ENCODE assay signal across 13 cellular contexts in the genomic region with DNA sequence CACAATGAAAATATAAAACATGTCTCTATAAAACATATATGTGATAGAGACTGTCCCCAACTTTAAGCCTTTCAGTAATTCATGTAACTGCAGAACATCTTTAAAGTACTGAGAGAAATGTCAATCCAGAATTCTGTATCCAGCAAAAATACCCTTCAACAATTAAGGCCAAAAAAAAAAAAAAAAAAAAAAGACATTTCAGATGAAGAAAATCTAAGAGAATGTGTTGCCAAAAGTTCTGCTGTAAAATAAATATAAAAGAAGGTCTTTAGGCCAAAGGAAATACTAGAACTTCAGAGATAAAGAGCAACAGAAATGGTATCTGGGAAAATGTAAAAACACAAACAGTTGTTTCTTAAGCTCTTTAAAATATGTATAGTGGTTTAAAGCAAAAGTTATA. TPM values are rescaled to one million over a fixed set of nuclear protein-coding genes. Genes with fewer than 3 reads are reported as not detected.
A peak's percentile ranks its signal among the peaks of the same experiment; 100 is the strongest.
DNase-seq lines count a peak whose midpoint lies in the region; ATAC-seq, FAIRE-seq and TF ChIP-seq lines count a peak whose summit lies in the region.
"Had no signal": no experiment of that assay in that cellular context is flagged by ENCODE, and none has a peak within 500 bp of the region (broad histone marks: within the 10 kb centered on the region; RNA-seq: fewer than 3 reads in every experiment).

No MANE protein-coding gene starts in this region.

- CTCF ChIA-PET in Panc1 (lab: Charles Lee) = no interaction called here

- H3K36me3 Mint-ChIP-seq in activated naive CD8-positive, alpha-beta T cell = no peaks in the 10 kb centered on the region
- no peaks in the 10 kb centered on the region for H3K36me3 Mint-ChIP-seq in activated naive CD8-positive, alpha-beta T cell treated with anti-CD3 and anti-CD28 coated beads, Interleukin-2, amount 50 U/mL, for 24 hours (ENCODE audit: low read depth)
- H3K36me3 Mint-ChIP-seq in natural killer cell = no peaks in the 10 kb centered on the region

- no peak for ATAC-seq in activated naive CD8-positive, alpha-beta T cell treated with anti-CD3 and anti-CD28 coated beads, Interleukin-2, amount 50 U/mL, for 24 hours
- ATAC-seq in Panc1 (no peak), natural killer cell (no peak)
- ATAC-seq: GM12878 had no signal

- H3K36me3 ChIP-seq in Panc1 (ENCODE audit: control insufficient read depth, insufficient read depth, low read length) = no peaks in the 10 kb centered on the region

- H3K27ac ChIP-seq in Panc1 (ENCODE audit: low read length) = no peak overlapping the region
- H3K27ac ChIP-seq: 22Rv1, BLaER1, HL-60 had no signal

- H3K9me3 Mint-ChIP-seq in activated naive CD8-positive, alpha-beta T cell (ENCODE audit: low read depth) = no peaks in the 10 kb centered on the region
- H3K9me3 Mint-ChIP-seq in activated naive CD8-positive, alpha-beta T cell treated with anti-CD3 and anti-CD28 coated beads, Interleukin-2, amount 50 U/mL, for 24 hours = no peaks in the 10 kb centered on the region
- H3K9me3 Mint-ChIP-seq in natural killer cell = no peaks in the 10 kb centered on the region

- no peak for DNase-seq in activated naive CD8-positive, alpha-beta T cell treated with anti-CD3 and anti-CD28 coated beads, Interleukin-2, amount 50 U/mL, for 24 hours
- no peak for DNase-seq in Panc1 (ENCODE audit: low read depth, low spot score)
- DNase-seq in natural killer cell = no peak
- no peak for DNase-seq in H54 (ENCODE audit: insufficient read length, low spot score)
- DNase-seq in NCI-H446 treated with DMSO at 0.1 percent for 48 hours (lab: John Stamatoyannopoulos, UW) = no peak
- no peak for DNase-seq in ureter (ENCODE audit: low spot score)
- DNase-seq: DMS79 had no signal

- no peaks in the 10 kb centered on the region for H3K4me1 ChIP-seq in Panc1 (ENCODE audit: control insufficient read depth, insufficient read depth, low read length)

- intact Hi-C loops in Panc1 (cut with micrococcal nuclease; ENCODE audit: unreplicated experiment) = no loop called here
- intact Hi-C loops in natural killer cell (cut with micrococcal nuclease) = no loop called here

- BruUV-seq in Panc1 (replicated peaks; lab: Mats Ljungman, UMichigan) = TSS peak; percentile 33

- no peak overlapping the region for H3K4me3 ChIP-seq in Panc1 (ENCODE audit: low read depth in 2 of 2, low read length in 2 of 2)
- H3K4me3 ChIP-seq: BLaER1, GM12878 had no signal

- TF ChIP-seq CTCF in Panc1 (IDR thresholded peaks at IDR 0.05) = no peak
- TF ChIP-seq CTCF in natural killer cell (IDR thresholded peaks at IDR 0.05) = no peak

- H3K9me3 ChIP-seq in Panc1 (ENCODE audit: control insufficient read depth, insufficient read depth, low read depth, low read length) = no peaks in the 10 kb centered on the region

- POLR2A ChIA-PET in Panc1 (lab: Charles Lee) = no interaction called here

- no peaks in the 10 kb centered on the region for H3K27me3 ChIP-seq in Panc1 (ENCODE audit: control insufficient read depth, insufficient read depth, low read length)
- H3K27me3 ChIP-seq: BLaER1 had no signal

- peaks cover 63% of the 10 kb centered on the region for H3K4me1 Mint-ChIP-seq in activated naive CD8-positive, alpha-beta T cell (ENCODE audit: low read depth)
- H3K4me1 Mint-ChIP-seq in activated naive CD8-positive, alpha-beta T cell treated with anti-CD3 and anti-CD28 coated beads, Interleukin-2, amount 50 U/mL, for 24 hours = peaks cover 45% of the 10 kb centered on the region
- H3K4me1 Mint-ChIP-seq in natural killer cell = peaks cover 48 to 49% of the 10 kb centered on the region in 2 donors

- no peak overlapping the region for H3K4me3 Mint-ChIP-seq in activated naive CD8-positive, alpha-beta T cell
- no peak overlapping the region for H3K4me3 Mint-ChIP-seq in activated naive CD8-positive, alpha-beta T cell treated with anti-CD3 and anti-CD28 coated beads, Interleukin-2, amount 50 U/mL, for 24 hours
- no peak overlapping the region for H3K4me3 Mint-ChIP-seq in natural killer cell

- in situ Hi-C loops in Panc1 (cut with HindIII; ENCODE audit: low pct_unique_long_range_greater_than_20kb, low sequenced_read_pairs) = no loop called here

- H3K27ac Mint-ChIP-seq in activated naive CD8-positive, alpha-beta T cell = peak overlapping the region; percentile 41
- no peak overlapping the region for H3K27ac Mint-ChIP-seq in activated naive CD8-positive, alpha-beta T cell treated with anti-CD3 and anti-CD28 coated beads, Interleukin-2, amount 50 U/mL, for 24 hours
- peak overlapping the region; percentile 59 to 63 for H3K27ac Mint-ChIP-seq in natural killer cell

- FAIRE-seq in H54 (lab: Jason Lieb, UNC) = no peak
- FAIRE-seq: GM12878, H1 had no signal

- no peaks in the 10 kb centered on the region for H3K27me3 Mint-ChIP-seq in activated naive CD8-positive, alpha-beta T cell
- H3K27me3 Mint-ChIP-seq in activated naive CD8-positive, alpha-beta T cell treated with anti-CD3 and anti-CD28 coated beads, Interleukin-2, amount 50 U/mL, for 24 hours = no peaks in the 10 kb centered on the region
- H3K27me3 Mint-ChIP-seq in natural killer cell (ENCODE audit: low read depth in 2 of 2) = no peaks in the 10 kb centered on the region

- no peak for TF ChIP-seq POLR2A in H54 (IDR thresholded peaks at IDR 0.05; ENCODE audit: low read depth, low read length)

RNA-seq across cellular contexts. Expression of gene BPTF, which starts 17.3 kb away (rescaled TPM):
- total RNA-seq in Panc1 (2021; ENCODE audit: unreplicated experiment) (51.1 TPM), natural killer cell (100 to 1,000 TPM; 168 to 205 (median 193) TPM), ureter (126 TPM)
- polyA plus RNA-seq in Panc1 (2012; ENCODE audit: insufficient read length) = 38.8 TPM
